In the genomic region with DNA sequence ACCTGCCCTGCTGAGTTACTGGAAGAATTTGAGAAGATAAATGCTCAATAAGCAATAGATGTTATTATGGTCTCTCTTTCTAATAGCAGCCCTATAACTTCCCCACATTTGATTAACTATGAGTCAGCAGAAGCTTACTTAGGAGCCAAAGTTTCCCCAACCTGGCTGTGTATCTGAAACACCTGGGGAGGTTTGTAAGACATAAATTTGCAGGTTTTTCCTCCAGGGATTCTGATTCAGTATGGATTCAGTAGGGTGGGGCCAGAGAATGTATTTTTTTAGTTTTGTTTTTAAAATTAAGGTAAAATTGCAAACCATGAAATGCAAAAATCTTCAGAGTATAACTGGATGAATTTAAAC, we compare ENCODE assay signal across 11 cellular contexts.
"Had no signal": no experiment of that assay in that cellular context is flagged by ENCODE, and none has a peak within 500 bp of the region (broad histone marks: within the 10 kb centered on the region; RNA-seq: fewer than 3 reads in every experiment).

No MANE protein-coding gene starts in this region.

- DNase-seq: activated CD4-positive, alpha-beta T cell treated with anti-CD3 and anti-CD28 coated beads, Interleukin-2, amount 10 ng/mL, durations not matched to agents 7 days and 5 days; activated CD4-positive, CD25-positive, alpha-beta regulatory T cell; activated naive CD4-positive, alpha-beta T cell treated with anti-CD3 and anti-CD28 coated beads, Interleukin-2, amount 10 ng/mL, durations not matched to agents 7 days and 5 days; cerebellar nuclear complex; heart left ventricle; pancreas; thyroid gland had no signal

- H3K27ac ChIP-seq: heart left ventricle, thyroid gland, vagina had no signal

- H3K27me3 ChIP-seq: adrenal gland, heart left ventricle, pancreas, stomach, thyroid gland, vagina had no signal

- ATAC-seq: heart left ventricle, pancreas had no signal

- H3K4me3 ChIP-seq: adrenal gland, heart left ventricle, pancreas, skin epidermis, stomach, thyroid gland, vagina had no signal

- H3K36me3 ChIP-seq: adrenal gland, heart left ventricle, pancreas, stomach, thyroid gland, vagina had no signal

- H3K9me3 ChIP-seq: adrenal gland, heart left ventricle, pancreas, stomach, thyroid gland, vagina had no signal
